In genomic region chr11:61332266-61332822, GRCh38 we compare ENCODE assay signal across 8 cellular contexts. TPM values are rescaled to one million over a fixed set of nuclear protein-coding genes. Genes with fewer than 3 reads are reported as not detected.
DNase-seq lines count a peak whose midpoint lies in the region; ATAC-seq, FAIRE-seq and TF ChIP-seq lines count a peak whose summit lies in the region.

No MANE protein-coding gene starts in this region.

- H3K27ac ChIP-seq in MM.1S (ENCODE audit: low read length) (peak overlapping the region; percentile 53; the same call in 1 of the 2 replicates), liver (ENCODE audit: low read depth in 1 of 2, low read length in 2 of 2) (peak overlapping the region; percentile 83 to 94), thyroid gland (peak overlapping the region; percentile 66 to 87 (median 79))

- ATAC-seq in GM21576 (IDR thresholded peaks at IDR 0.05; ENCODE audit: unreplicated experiment) = no peak

- no peaks in the 10 kb centered on the region for H3K9me2 ChIP-seq in MM.1S (replicated peaks; ENCODE audit: insufficient read depth, low read length)

- H3F3A ChIP-seq in MM.1S (ENCODE audit: insufficient read depth, low read length) = 0 out of 2 replicates have a peak, but pooled peaks cover 4% of the 10 kb centered on the region

- peaks cover 60% of the 10 kb centered on the region for H3K4me1 Mint-ChIP-seq in activated CD4-positive, alpha-beta T cell treated with anti-CD3 and anti-CD28 coated beads, Interleukin-2, amount 10 ng/mL, durations not matched to agents 24 days and 14 days

- H2AFZ ChIP-seq in MM.1S (ENCODE audit: low read length) = peak overlapping the region; percentile 82

- H3K36me3 ChIP-seq in MM.1S (replicated peaks; ENCODE audit: insufficient read depth, low read length) (peaks cover 13% of the 10 kb centered on the region; the same call in 1 of the 2 replicates), bronchial epithelial cell (ENCODE audit: control insufficient read depth, insufficient read depth, low read length) (peaks cover 3% of the 10 kb centered on the region), liver (ENCODE audit: control insufficient read depth in 4 of 4, insufficient read depth in 3 of 4, low read depth in 1 of 4, low read length in 3 of 4) (peaks cover 0 to 21% (median 15%) of the 10 kb centered on the region in 4 donors), thyroid gland (peaks cover 0 to 17% of the 10 kb centered on the region in 2 donors)

- TF ChIP-seq POLR2A in thyroid gland (IDR thresholded peaks at IDR 0.05) = no peak

- WGBS in liver = under 1% methylated on average over 27 of the region's 27 CpGs
- 0 to 5% methylated on average over 11 to 17 of the region's 27 CpGs for WGBS in thyroid gland, 2 donors

- peaks cover 28% of the 10 kb centered on the region for H3K4me1 ChIP-seq in MM.1S (ENCODE audit: low read length)
- peaks cover 3 to 47% (median 37%) of the 10 kb centered on the region in 4 donors for H3K4me1 ChIP-seq in liver (ENCODE audit: control insufficient read depth in 4 of 4, insufficient read depth in 4 of 4, low read length in 3 of 4)
- peaks cover 18 to 32% of the 10 kb centered on the region in 2 donors for H3K4me1 ChIP-seq in thyroid gland

- H3K4me3 ChIP-seq in MM.1S (ENCODE audit: low read length) = peak overlapping the region; percentile 81
- peak overlapping the region; percentile 92 for H3K4me3 ChIP-seq in bronchial epithelial cell (ENCODE audit: low read depth, low read length)
- H3K4me3 ChIP-seq in liver (ENCODE audit: low read depth in 1 of 3, low read length in 3 of 3) = peak overlapping the region; percentile 81 to 93 (median 88)
- peak overlapping the region; percentile 93 to 99 (median 95) for H3K4me3 ChIP-seq in thyroid gland (replicated peaks in 1 of 3)

- H3K79me2 ChIP-seq in MM.1S (ENCODE audit: low read length) = peaks cover 63% of the 10 kb centered on the region

- peak overlapping the region; percentile 72 for H3K4me2 ChIP-seq in MM.1S (ENCODE audit: low read depth, low read length)

- H3K9me3 ChIP-seq in MM.1S (replicated peaks; ENCODE audit: insufficient read depth, low read length) (no peaks in the 10 kb centered on the region), liver (ENCODE audit: control insufficient read depth in 4 of 4, low read length in 3 of 4) (no peaks in the 10 kb centered on the region), thyroid gland (no peaks in the 10 kb centered on the region)

- no peaks in the 10 kb centered on the region for H3K9me3 Mint-ChIP-seq in activated CD4-positive, alpha-beta T cell treated with anti-CD3 and anti-CD28 coated beads, Interleukin-2, amount 10 ng/mL, durations not matched to agents 24 days and 14 days

- H3K36me3 Mint-ChIP-seq in activated CD4-positive, alpha-beta T cell treated with anti-CD3 and anti-CD28 coated beads, Interleukin-2, amount 10 ng/mL, durations not matched to agents 24 days and 14 days (ENCODE audit: low read depth) = peaks cover 49% of the 10 kb centered on the region

- FAIRE-seq in bronchial epithelial cell (lab: Jason Lieb, UNC) = no peak

- peak; percentile 69 for DNase-seq in activated CD4-positive, alpha-beta T cell treated with anti-CD3 and anti-CD28 coated beads, Interleukin-2, amount 10 ng/mL, durations not matched to agents 24 days and 14 days
- no peak for DNase-seq in activated CD4-positive, alpha-beta T cell treated with anti-CD3 and anti-CD28 coated beads for 4 hours
- no peak for DNase-seq in MM.1S
- DNase-seq in bronchial epithelial cell (ENCODE audit: low read depth) = no peak
- peak; percentile 19 to 21 for DNase-seq in thyroid gland
- no peak for DNase-seq in effector CD8-positive, alpha-beta T cell (lab: John Stamatoyannopoulos, UW)

- H3K27ac Mint-ChIP-seq in activated CD4-positive, alpha-beta T cell treated with anti-CD3 and anti-CD28 coated beads, Interleukin-2, amount 10 ng/mL, durations not matched to agents 24 days and 14 days = peak overlapping the region; percentile 98

- TF ChIP-seq CTCF in MM.1S (IDR thresholded peaks at IDR 0.05; ENCODE audit: low read length) (no peak), bronchial epithelial cell (IDR thresholded peaks at IDR 0.05; ENCODE audit: insufficient read depth, low read length, severe bottlenecking) (no peak), liver (IDR thresholded peaks at IDR 0.05; ENCODE audit: low read depth, low read length, missing input control) (no peak), thyroid gland (IDR thresholded peaks at IDR 0.05) (no peak)

- no peaks in the 10 kb centered on the region for H3K27me3 Mint-ChIP-seq in activated CD4-positive, alpha-beta T cell treated with anti-CD3 and anti-CD28 coated beads, Interleukin-2, amount 10 ng/mL, durations not matched to agents 24 days and 14 days

- H3K27me3 ChIP-seq in MM.1S (replicated peaks; ENCODE audit: insufficient read depth, low read length) = no peaks in the 10 kb centered on the region
- no peaks in the 10 kb centered on the region for H3K27me3 ChIP-seq in bronchial epithelial cell (ENCODE audit: control insufficient read depth, insufficient read depth, low read length)
- no peaks in the 10 kb centered on the region for H3K27me3 ChIP-seq in liver (ENCODE audit: control insufficient read depth in 4 of 4, insufficient read depth in 4 of 4, low read length in 3 of 4)
- no peaks in the 10 kb centered on the region for H3K27me3 ChIP-seq in thyroid gland

- peak in 1 of 2 donors; percentile 2 for TF ChIP-seq RAD21 in liver (IDR thresholded peaks at IDR 0.05)

- intact Hi-C loops in activated CD4-positive, alpha-beta T cell treated with anti-CD3 and anti-CD28 coated beads, Interleukin-2, amount 10 ng/mL, durations not matched to agents 24 days and 14 days (cut with micrococcal nuclease) = loop anchor here (5.0 kb wide), 1 partner anchor 490 kb away; the partner anchor contains the start of gene CCDC86
- intact Hi-C loops in thyroid gland (cut with DNase I) = loop anchor here (10.0 kb wide), 1 partner anchor 78 kb away; no protein-coding TSS in a partner anchor

- H3K4me3 Mint-ChIP-seq in activated CD4-positive, alpha-beta T cell treated with anti-CD3 and anti-CD28 coated beads, Interleukin-2, amount 10 ng/mL, durations not matched to agents 24 days and 14 days = peak overlapping the region; percentile 97

- H4K20me1 ChIP-seq in MM.1S (ENCODE audit: insufficient read depth, low read length) = 0 out of 2 replicates have a peak, but pooled peaks cover 5% of the 10 kb centered on the region

- H3K9ac ChIP-seq in MM.1S (ENCODE audit: low read length) = peak overlapping the region; percentile 99
- H3K9ac ChIP-seq in liver (ENCODE audit: low read depth in 1 of 2, low read length in 2 of 2) = peak overlapping the region; percentile 84 to 90

TF ChIP-seq in liver, 16 proteins besides CTCF, POLR2A, EP300 and RAD21 (continues in another document):
- no peak for TF ChIP-seq ATF3 (IDR thresholded peaks at IDR 0.05)
- TF ChIP-seq MAX (IDR thresholded peaks at IDR 0.05) = no peak
- no peak for TF ChIP-seq EGR1 (IDR thresholded peaks at IDR 0.05; ENCODE audit: low read depth in 2 of 2)
- no peak for TF ChIP-seq GABPA (IDR thresholded peaks at IDR 0.05 in 1 of 2, conservative IDR thresholded peaks at IDR 0.05 in 1 of 2)
- TF ChIP-seq YY1 (IDR thresholded peaks at IDR 0.05) = no peak
- no peak for TF ChIP-seq JUND (IDR thresholded peaks at IDR 0.05)
- TF ChIP-seq FOXA2 (IDR thresholded peaks at IDR 0.05) = no peak
- TF ChIP-seq HNF4G (IDR thresholded peaks at IDR 0.05) = no peak
- TF ChIP-seq FOXA1 (IDR thresholded peaks at IDR 0.05) = no peak
- no peak for TF ChIP-seq SP1 (IDR thresholded peaks at IDR 0.05)
- TF ChIP-seq TAF1 (conservative IDR thresholded peaks at IDR 0.05) = no peak
- no peak for TF ChIP-seq NR2F2 (IDR thresholded peaks at IDR 0.05)
- TF ChIP-seq HNF4A (conservative IDR thresholded peaks at IDR 0.05) = no peak
- no peak for TF ChIP-seq RXRA (IDR thresholded peaks at IDR 0.05)

RNA-seq across cellular contexts. Expression of gene DDB1, which starts 0.6 kb away (rescaled TPM):
- total RNA-seq in activated CD4-positive, alpha-beta T cell treated with anti-CD3 and anti-CD28 coated beads, Interleukin-2, amount 10 ng/mL, durations not matched to agents 24 days and 14 days = 265 and 268 TPM in 2 replicates
- total RNA-seq in bronchial epithelial cell (154 and 228 TPM in 2 replicates), liver (100 to 1,000 TPM; 108 to 146 TPM), thyroid gland (100 to 1,000 TPM; 132 to 211 (median 182) TPM)
- polyA plus RNA-seq in liver = 10 to 100 TPM; 37.5 to 70.2 TPM

RNA-seq across cellular contexts. Expression of gene TKFC, which starts 0.7 kb away (rescaled TPM):
- 81.7 and 84.7 TPM in 2 replicates for total RNA-seq in activated CD4-positive, alpha-beta T cell treated with anti-CD3 and anti-CD28 coated beads, Interleukin-2, amount 10 ng/mL, durations not matched to agents 24 days and 14 days
- total RNA-seq in bronchial epithelial cell (22.3 and 22.9 TPM in 2 replicates), liver (10 to 100 TPM; 15.7 to 47.7 TPM), thyroid gland (10 to 100 TPM; 27.0 to 62.8 (median 43.6) TPM)
- 100 to 1,000 TPM in 1 of 2 donors, 10 to 100 TPM in 1; 59.2 to 134 TPM for polyA plus RNA-seq in liver

RNA-seq across cellular contexts. Expression of gene CYB561A3, which starts 29.3 kb away (rescaled TPM):
- total RNA-seq in activated CD4-positive, alpha-beta T cell treated with anti-CD3 and anti-CD28 coated beads, Interleukin-2, amount 10 ng/mL, durations not matched to agents 24 days and 14 days = 34.9 and 35.1 TPM in 2 replicates
- total RNA-seq in bronchial epithelial cell (30.8 and 36.1 TPM in 2 replicates), liver (10 to 100 TPM; 22.2 to 36.5 TPM), thyroid gland (10 to 100 TPM; 39.3 to 62.8 (median 49.7) TPM)
- polyA plus RNA-seq in liver = 10 to 100 TPM; 20.2 to 34.6 TPM

RNA-seq across cellular contexts. Expression of gene TMEM138, which starts 29.8 kb away (rescaled TPM):
- 65.2 and 69.9 TPM in 2 replicates for total RNA-seq in activated CD4-positive, alpha-beta T cell treated with anti-CD3 and anti-CD28 coated beads, Interleukin-2, amount 10 ng/mL, durations not matched to agents 24 days and 14 days
- total RNA-seq in bronchial epithelial cell = 10.0 and 12.7 TPM in 2 replicates
- total RNA-seq in liver = 10 to 100 TPM; 13.5 to 19.7 TPM
- polyA plus RNA-seq in liver = 10 to 100 TPM; 28.8 to 39.6 TPM
- 10 to 100 TPM; 25.3 to 37.1 (median 31.5) TPM for total RNA-seq in thyroid gland

RNA-seq across cellular contexts. Expression of gene VWCE, which starts 37.2 kb away (rescaled TPM):
- 10.6 and 12.4 TPM in 2 replicates for total RNA-seq in activated CD4-positive, alpha-beta T cell treated with anti-CD3 and anti-CD28 coated beads, Interleukin-2, amount 10 ng/mL, durations not matched to agents 24 days and 14 days
- 0.26 TPM in 2 replicates for total RNA-seq in bronchial epithelial cell
- 1 to 10 TPM; 1.9 to 3.3 TPM for total RNA-seq in liver
- 1 to 10 TPM; 2.2 to 6.0 TPM for polyA plus RNA-seq in liver
- 1 to 10 TPM in 2 of 4 donors, under 1 TPM in 2; 0.54 to 2.5 (median 1.0) TPM for total RNA-seq in thyroid gland

Comparison
In these comparisons a context has a peak if more than half of its experiments do, and no peak if none do; other contexts are left out.
1. DNase-seq: peak in activated CD4-positive, alpha-beta T cell treated with anti-CD3 and anti-CD28 coated beads, Interleukin-2, amount 10 ng/mL, durations not matched to agents 24 days and 14 days (single experiment) and thyroid gland (2 of 2); none in activated CD4-positive, alpha-beta T cell treated with anti-CD3 and anti-CD28 coated beads for 4 hours (0 of 2), MM.1S (single experiment), bronchial epithelial cell (single experiment) and effector CD8-positive, alpha-beta T cell (single experiment).
2. Peak in every context shown above with its lines, with median percentiles within 50 percentile points of each other: H3K27ac ChIP-seq and H3K4me3 ChIP-seq.